ENCODE assay signal across 1 cellular context in genomic region chr3:33425456-33425855, GRCh38.
TF ChIP-seq lines count a peak whose summit lies in the region.

No MANE protein-coding gene starts in this region.

TF ChIP-seq in GM23338, 12 proteins besides CTCF, POLR2A, EP300 and RAD21 (continued from another document):
- TF ChIP-seq, protein P1, sequence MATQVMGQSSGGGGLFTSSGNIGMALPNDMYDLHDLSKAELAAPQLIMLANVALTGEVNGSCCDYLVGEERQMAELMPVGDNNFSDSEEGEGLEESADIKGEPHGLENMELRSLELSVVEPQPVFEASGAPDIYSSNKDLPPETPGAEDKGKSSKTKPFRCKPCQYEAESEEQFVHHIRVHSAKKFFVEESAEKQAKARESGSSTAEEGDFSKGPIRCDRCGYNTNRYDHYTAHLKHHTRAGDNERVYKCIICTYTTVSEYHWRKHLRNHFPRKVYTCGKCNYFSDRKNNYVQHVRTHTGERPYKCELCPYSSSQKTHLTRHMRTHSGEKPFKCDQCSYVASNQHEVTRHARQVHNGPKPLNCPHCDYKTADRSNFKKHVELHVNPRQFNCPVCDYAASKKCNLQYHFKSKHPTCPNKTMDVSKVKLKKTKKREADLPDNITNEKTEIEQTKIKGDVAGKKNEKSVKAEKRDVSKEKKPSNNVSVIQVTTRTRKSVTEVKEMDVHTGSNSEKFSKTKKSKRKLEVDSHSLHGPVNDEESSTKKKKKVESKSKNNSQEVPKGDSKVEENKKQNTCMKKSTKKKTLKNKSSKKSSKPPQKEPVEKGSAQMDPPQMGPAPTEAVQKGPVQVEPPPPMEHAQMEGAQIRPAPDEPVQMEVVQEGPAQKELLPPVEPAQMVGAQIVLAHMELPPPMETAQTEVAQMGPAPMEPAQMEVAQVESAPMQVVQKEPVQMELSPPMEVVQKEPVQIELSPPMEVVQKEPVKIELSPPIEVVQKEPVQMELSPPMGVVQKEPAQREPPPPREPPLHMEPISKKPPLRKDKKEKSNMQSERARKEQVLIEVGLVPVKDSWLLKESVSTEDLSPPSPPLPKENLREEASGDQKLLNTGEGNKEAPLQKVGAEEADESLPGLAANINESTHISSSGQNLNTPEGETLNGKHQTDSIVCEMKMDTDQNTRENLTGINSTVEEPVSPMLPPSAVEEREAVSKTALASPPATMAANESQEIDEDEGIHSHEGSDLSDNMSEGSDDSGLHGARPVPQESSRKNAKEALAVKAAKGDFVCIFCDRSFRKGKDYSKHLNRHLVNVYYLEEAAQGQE (IDR thresholded peaks at IDR 0.05; ENCODE audit: unreplicated experiment): no peak
- TF ChIP-seq POLR2AphosphoS5 (IDR thresholded peaks at IDR 0.05; ENCODE audit: low read depth) (no peak), EZH2 (IDR thresholded peaks at IDR 0.05; ENCODE audit: low read depth, unreplicated experiment) (no peak), ZNF462 (CRISPR knock-in tag; IDR thresholded peaks at IDR 0.05) (no peak), STAT1 (IDR thresholded peaks at IDR 0.05; ENCODE audit: unreplicated experiment) (no peak), JUNB (IDR thresholded peaks at IDR 0.05; ENCODE audit: unreplicated experiment) (no peak)
